ENCODE assay signal across 13 cellular contexts in genomic region chr16:14456793-14457481, GRCh38.
"Had no signal": no experiment of that assay in that cellular context is flagged by ENCODE, and none has a peak within 500 bp of the region (broad histone marks: within the 10 kb centered on the region; RNA-seq: fewer than 3 reads in every experiment).

No MANE protein-coding gene starts in this region.

- H3K9me3 ChIP-seq: body of pancreas, suprapubic skin had no signal

- DNase-seq: activated CD4-positive, alpha-beta T cell treated with anti-CD3 and anti-CD28 coated beads, Interleukin-2, amount 10 ng/mL, durations not matched to agents 24 days and 14 days; activated naive CD4-positive, alpha-beta T cell; body of pancreas; dermis blood vessel endothelial cell; foreskin fibroblast; mesenchymal stem cell; stimulated activated CD4-positive, alpha-beta T cell treated with anti-CD3 and anti-CD28 coated beads, Interleukin-4, amount 100 ng/mL, for 1 hour; stimulated activated CD8-positive, alpha-beta memory T cell treated with anti-CD3 and anti-CD28 coated beads, Interleukin-4, amount 100 ng/mL, for 48 hours; stimulated activated naive CD8-positive, alpha-beta T cell treated with anti-CD3 and anti-CD28 coated beads, Interleukin-15, Interleukin-2, amounts not matched to agents 100 U/mL and 50 U/mL, for 24 hours; T-helper 1 cell had no signal

- H3K4me3 ChIP-seq: body of pancreas, suprapubic skin had no signal

- ATAC-seq: body of pancreas; left lobe of liver; stimulated activated naive CD8-positive, alpha-beta T cell treated with anti-CD3 and anti-CD28 coated beads, Interleukin-15, Interleukin-2, amounts not matched to agents 100 U/mL and 50 U/mL, for 24 hours had no signal

- H3K4me1 ChIP-seq: body of pancreas, suprapubic skin had no signal

- FAIRE-seq: islet of Langerhans had no signal

- H3K27me3 ChIP-seq: body of pancreas, suprapubic skin had no signal

- H3K27ac ChIP-seq: body of pancreas, suprapubic skin had no signal
